Comparison of ENCODE assay signal across 1 cellular context in genomic region chr9:131438190-131438589, GRCh38.
TF ChIP-seq lines count a peak whose summit lies in the region.

No MANE protein-coding gene starts in this region.

TF ChIP-seq in GM23338, 12 proteins besides CTCF, POLR2A, EP300 and RAD21:
- TF ChIP-seq CREB1 (CRISPR knock-in tag; IDR thresholded peaks at IDR 0.05; ENCODE audit: low read depth) (no peak), POLR2AphosphoS5 (IDR thresholded peaks at IDR 0.05; ENCODE audit: low read depth) (no peak), EZH2 (IDR thresholded peaks at IDR 0.05; ENCODE audit: low read depth, unreplicated experiment) (no peak), ZNF331 (CRISPR knock-in tag; IDR thresholded peaks at IDR 0.05; ENCODE audit: low read depth) (no peak), NANOG (IDR thresholded peaks at IDR 0.05; ENCODE audit: borderline replicate concordance) (no peak), STAT1 (IDR thresholded peaks at IDR 0.05; ENCODE audit: unreplicated experiment) (no peak), ETS1 (IDR thresholded peaks at IDR 0.05) (no peak)
